16 cellular contexts compared by ENCODE assay signal in genomic region chr17:19301274-19301946, GRCh38.
DNase-seq lines count a peak whose midpoint lies in the region; ATAC-seq and TF ChIP-seq lines count a peak whose summit lies in the region.
"Had no signal": no experiment of that assay in that cellular context is flagged by ENCODE, and none has a peak within 500 bp of the region (broad histone marks: within the 10 kb centered on the region; RNA-seq: fewer than 3 reads in every experiment).

No MANE protein-coding gene starts in this region.

- H3K4me1 ChIP-seq in heart left ventricle (peaks cover 9 to 98% (median 79%) of the 10 kb centered on the region in 12 donors), mucosa of rectum (ENCODE audit: control insufficient read depth in 2 of 2, insufficient read depth in 2 of 2, low read length in 2 of 2) (peaks cover 44 to 52% of the 10 kb centered on the region in 2 donors), ascending aorta (no peaks in the 10 kb centered on the region)

- TF ChIP-seq POLR2A in heart left ventricle (IDR thresholded peaks at IDR 0.05) = no peak

- intact Hi-C loops in activated T-helper 1 cell treated with anti-CD3 and anti-CD28 coated beads, Interleukin-12 subunit alpha, Interleukin-12 subunit beta, Interleukin-2, Interleukin-4 antibody, amounts not matched to agents 30 ng/mL and 10 ng/mL and 1 ng/mL, durations not matched to agents 14 hours and 24 hours and 36 hours (cut with micrococcal nuclease) = no loop called here
- intact Hi-C loops in heart left ventricle (cut with DNase I) (no loop called here), ascending aorta (cut with DNase I) (no loop called here)

- H3K36me3 Mint-ChIP-seq in activated T-helper 1 cell treated with anti-CD3 and anti-CD28 coated beads, Interleukin-12 subunit alpha, Interleukin-12 subunit beta, Interleukin-2, Interleukin-4 antibody, amounts not matched to agents 30 ng/mL and 10 ng/mL and 1 ng/mL, durations not matched to agents 14 hours and 24 hours and 36 hours (ENCODE audit: low read depth) = no peaks in the 10 kb centered on the region

- 56 to 67% (median 65%) methylated on average over 5 of the region's 5 CpGs for WGBS in heart left ventricle, 4 donors

- peak overlapping the region in 1 of 2 donors; percentile 21 for H3K9ac ChIP-seq in mucosa of rectum (ENCODE audit: low read depth in 1 of 2, low read length in 2 of 2)

- H3K9me3 ChIP-seq in heart left ventricle = no peaks in the 10 kb centered on the region
- no peaks in the 10 kb centered on the region for H3K9me3 ChIP-seq in mucosa of rectum (ENCODE audit: control insufficient read depth in 2 of 2, low read length in 2 of 2)
- no peaks in the 10 kb centered on the region for H3K9me3 ChIP-seq in ascending aorta
- H3K9me3 ChIP-seq: psoas muscle had no signal

- TF ChIP-seq CTCF in heart left ventricle (IDR thresholded peaks at IDR 0.05) (no peak), ascending aorta (IDR thresholded peaks at IDR 0.05) (no peak)

- H3K27ac Mint-ChIP-seq in activated T-helper 1 cell treated with anti-CD3 and anti-CD28 coated beads, Interleukin-12 subunit alpha, Interleukin-12 subunit beta, Interleukin-2, Interleukin-4 antibody, amounts not matched to agents 30 ng/mL and 10 ng/mL and 1 ng/mL, durations not matched to agents 14 hours and 24 hours and 36 hours = peak overlapping the region; percentile 66

- peaks cover 12% of the 10 kb centered on the region for H3K27me3 Mint-ChIP-seq in activated T-helper 1 cell treated with anti-CD3 and anti-CD28 coated beads, Interleukin-12 subunit alpha, Interleukin-12 subunit beta, Interleukin-2, Interleukin-4 antibody, amounts not matched to agents 30 ng/mL and 10 ng/mL and 1 ng/mL, durations not matched to agents 14 hours and 24 hours and 36 hours (ENCODE audit: insufficient read depth)

- peak in 3 of 4 donors; percentile 8 to 68 (median 67) for ATAC-seq in heart left ventricle
- ATAC-seq: psoas muscle had no signal

- no peak overlapping the region for H3K4me3 Mint-ChIP-seq in activated T-helper 1 cell treated with anti-CD3 and anti-CD28 coated beads, Interleukin-12 subunit alpha, Interleukin-12 subunit beta, Interleukin-2, Interleukin-4 antibody, amounts not matched to agents 30 ng/mL and 10 ng/mL and 1 ng/mL, durations not matched to agents 14 hours and 24 hours and 36 hours

- H3K4me3 ChIP-seq in heart left ventricle (no peak overlapping the region), mucosa of rectum (ENCODE audit: low read length in 2 of 2) (no peak overlapping the region), ascending aorta (no peak overlapping the region)
- H3K4me3 ChIP-seq: psoas muscle had no signal

- peaks cover 20% of the 10 kb centered on the region for H3K4me1 Mint-ChIP-seq in activated T-helper 1 cell treated with anti-CD3 and anti-CD28 coated beads, Interleukin-12 subunit alpha, Interleukin-12 subunit beta, Interleukin-2, Interleukin-4 antibody, amounts not matched to agents 30 ng/mL and 10 ng/mL and 1 ng/mL, durations not matched to agents 14 hours and 24 hours and 36 hours (ENCODE audit: low read depth)

- DNase-seq in activated T-helper 1 cell treated with anti-CD3 and anti-CD28 coated beads, Interleukin-12 subunit alpha, Interleukin-12 subunit beta, Interleukin-2, Interleukin-4 antibody, amounts not matched to agents 30 ng/mL and 10 ng/mL and 1 ng/mL, durations not matched to agents 14 hours and 24 hours and 36 hours (ENCODE audit: low spot score) = no peak
- DNase-seq in heart left ventricle (peak in 2 of 5 donors; percentile 60 to 69), occipital lobe (lab: John Stamatoyannopoulos, UW) (no peak), NAMALWA (ENCODE audit: low spot score) (no peak), NCI-H82 treated with DMSO at 0.1 percent for 48 hours (lab: John Stamatoyannopoulos, UW; ENCODE audit: unreplicated experiment) (no peak), ascending aorta (ENCODE audit: low spot score in 2 of 2) (no peak)
- DNase-seq: activated CD4-positive, alpha-beta T cell treated with anti-CD3 and anti-CD28 coated beads for 4 hours; activated gamma-delta T cell; amygdala; HCEC 1CT; NCI-H187; NCI-H446; psoas muscle; SW 1271 had no signal

- peaks cover 0 to 35% (median 0%) of the 10 kb centered on the region in 9 donors for H3K27me3 ChIP-seq in heart left ventricle
- no peaks in the 10 kb centered on the region for H3K27me3 ChIP-seq in mucosa of rectum (ENCODE audit: control insufficient read depth in 2 of 2, insufficient read depth in 2 of 2, low read length in 2 of 2)
- H3K27me3 ChIP-seq in ascending aorta = no peaks in the 10 kb centered on the region

- H3K36me3 ChIP-seq in heart left ventricle (peaks cover 0 to 7% (median 0%) of the 10 kb centered on the region in 9 donors), mucosa of rectum (ENCODE audit: control insufficient read depth in 2 of 2, insufficient read depth in 2 of 2, low read length in 2 of 2) (no peaks in the 10 kb centered on the region), ascending aorta (no peaks in the 10 kb centered on the region)

- peak overlapping the region in 11 of 12 donors; percentile 1 to 76 (median 61) for H3K27ac ChIP-seq in heart left ventricle
- peak overlapping the region; percentile 59 to 69 for H3K27ac ChIP-seq in mucosa of rectum (ENCODE audit: low read depth in 2 of 2, low read length in 2 of 2)
- H3K27ac ChIP-seq in temporal lobe (ENCODE audit: low read depth, low read length) = peak overlapping the region; percentile 88
- H3K27ac ChIP-seq in ascending aorta = no peak overlapping the region
- H3K27ac ChIP-seq: psoas muscle had no signal

- H3K9me3 Mint-ChIP-seq in activated T-helper 1 cell treated with anti-CD3 and anti-CD28 coated beads, Interleukin-12 subunit alpha, Interleukin-12 subunit beta, Interleukin-2, Interleukin-4 antibody, amounts not matched to agents 30 ng/mL and 10 ng/mL and 1 ng/mL, durations not matched to agents 14 hours and 24 hours and 36 hours = no peaks in the 10 kb centered on the region

Comparison
In these comparisons a context has a peak if more than half of its experiments do, and no peak if none do; other contexts are left out.
1. H3K27ac ChIP-seq: peak in heart left ventricle (11 of 12), mucosa of rectum (2 of 2) and temporal lobe (single experiment); none in ascending aorta (0 of 2).